Comparison of ENCODE assay signal across 28 cellular contexts in the genomic region with DNA sequence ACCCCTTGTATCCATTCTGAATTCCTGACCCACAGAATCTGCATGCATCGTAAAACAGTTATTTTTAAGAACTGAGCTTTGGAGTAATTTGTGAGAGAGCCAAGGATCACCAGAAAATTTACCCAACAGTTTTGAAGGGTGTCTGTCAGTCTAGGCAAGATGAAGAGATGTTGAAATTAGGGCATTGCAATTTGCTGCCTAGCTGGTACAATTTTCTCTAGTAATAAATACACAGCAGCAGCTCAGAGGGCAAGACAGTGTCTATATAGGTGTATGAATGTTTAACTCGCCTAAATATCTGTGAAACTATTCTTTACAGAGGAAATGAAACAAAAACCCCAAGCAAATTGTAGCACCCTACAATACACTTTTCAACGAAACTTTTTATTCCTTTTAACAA.
DNase-seq lines count a peak whose midpoint lies in the region; ATAC-seq and TF ChIP-seq lines count a peak whose summit lies in the region.
"Had no signal": no experiment of that assay in that cellular context is flagged by ENCODE, and none has a peak within 500 bp of the region (broad histone marks: within the 10 kb centered on the region; RNA-seq: fewer than 3 reads in every experiment).

No MANE protein-coding gene starts in this region.

- no peak overlapping the region for H3K4me3 Mint-ChIP-seq in mesothelial cell of epicardium
- no peak overlapping the region for H3K4me3 Mint-ChIP-seq in naive thymus-derived CD4-positive, alpha-beta T cell
- H3K4me3 Mint-ChIP-seq: B cell; CD8-positive, alpha-beta T cell; GM23338; H9 had no signal

- no peak overlapping the region for H3K27ac Mint-ChIP-seq in mesothelial cell of epicardium
- no peak overlapping the region for H3K27ac Mint-ChIP-seq in naive thymus-derived CD4-positive, alpha-beta T cell
- H3K27ac Mint-ChIP-seq: B cell; CD8-positive, alpha-beta T cell; GM23338; H9 had no signal

- DNase-seq in left lobe of liver (ENCODE audit: low spot score) (no peak), substantia nigra (lab: John Stamatoyannopoulos, UW) (no peak), NCI-H2107 treated with DMSO at 0.1 percent for 48 hours (lab: John Stamatoyannopoulos, UW; ENCODE audit: unreplicated experiment) (no peak), mesothelial cell of epicardium (ENCODE audit: low spot score in 2 of 2, unreplicated experiment in 2 of 2) (no peak), NCI-H2227 (lab: John Stamatoyannopoulos, UW; ENCODE audit: unreplicated experiment) (no peak)
- no peak for DNase-seq in naive thymus-derived CD4-positive, alpha-beta T cell
- DNase-seq: Caco-2; CD8-positive, alpha-beta T cell; DMS79; EL; GDM1; H9; Kasumi-1; NCI-H1092 treated with DMSO at 0.1 percent for 48 hours; NCI-H1436; NCI-H187; NCI-H2081 treated with DMSO at 0.1 percent for 48 hours; NCI-H2171 treated with DMSO at 0.1 percent for 48 hours; NCI-H524; NCI-H748 treated with DMSO at 0.1 percent for 48 hours; RPMI8226; SHP77 had no signal

- H3K9me3 Mint-ChIP-seq in mesothelial cell of epicardium, result no peaks in the 10 kb centered on the region
- H3K9me3 Mint-ChIP-seq in naive thymus-derived CD4-positive, alpha-beta T cell, result no peaks in the 10 kb centered on the region
- H3K9me3 Mint-ChIP-seq: CD8-positive, alpha-beta T cell; GM23338; H9 had no signal

- no peaks in the 10 kb centered on the region for H3K4me1 ChIP-seq in naive thymus-derived CD4-positive, alpha-beta T cell (ENCODE audit: control insufficient read depth in 2 of 2, insufficient read depth in 2 of 2, low read length in 2 of 2)

- POLR2A ChIA-PET in naive thymus-derived CD4-positive, alpha-beta T cell (lab: Charles Lee), result no interaction called here

- no peak overlapping the region for H3K4me3 ChIP-seq in naive thymus-derived CD4-positive, alpha-beta T cell (ENCODE audit: low read length)
- H3K4me3 ChIP-seq: GM23338, K562 had no signal

- CTCF ChIA-PET in naive thymus-derived CD4-positive, alpha-beta T cell (lab: Charles Lee), result no interaction called here

- ATAC-seq in GM19025 (IDR thresholded peaks at IDR 0.05; ENCODE audit: low read depth, unreplicated experiment) (peak; percentile 46), left lobe of liver (peak; percentile 70)
- no peak for ATAC-seq in naive thymus-derived CD4-positive, alpha-beta T cell
- ATAC-seq: CD8-positive, alpha-beta T cell; GM23338; K562 had no signal

- H3K4me1 Mint-ChIP-seq in mesothelial cell of epicardium, result no peaks in the 10 kb centered on the region
- H3K4me1 Mint-ChIP-seq in naive thymus-derived CD4-positive, alpha-beta T cell, result peaks cover 0 to under 1% (median 0%) of the 10 kb centered on the region in 7 donors
- H3K4me1 Mint-ChIP-seq: B cell had no signal

- H3K27ac ChIP-seq in cingulate gyrus (ENCODE audit: low read depth, low read length) (peak overlapping the region; percentile 82), substantia nigra (ENCODE audit: low read depth, low read length, poor library complexity, severe bottlenecking) (peak overlapping the region; percentile 82)
- no peak overlapping the region for H3K27ac ChIP-seq in naive thymus-derived CD4-positive, alpha-beta T cell (ENCODE audit: low read depth, low read length)
- H3K27ac ChIP-seq: C4-2B had no signal

- no peaks in the 10 kb centered on the region for H3K27me3 ChIP-seq in naive thymus-derived CD4-positive, alpha-beta T cell (ENCODE audit: control insufficient read depth in 2 of 2, insufficient read depth in 2 of 2, low read length in 2 of 2)

- no peaks in the 10 kb centered on the region for H3K9me3 ChIP-seq in naive thymus-derived CD4-positive, alpha-beta T cell (ENCODE audit: control insufficient read depth in 2 of 3, low read length in 3 of 3)
- H3K9me3 ChIP-seq: Caco-2 had no signal

- no peaks in the 10 kb centered on the region for H3K36me3 Mint-ChIP-seq in mesothelial cell of epicardium
- no peaks in the 10 kb centered on the region for H3K36me3 Mint-ChIP-seq in naive thymus-derived CD4-positive, alpha-beta T cell
- H3K36me3 Mint-ChIP-seq: CD8-positive, alpha-beta T cell had no signal

- no peak for TF ChIP-seq CTCF in mesothelial cell of epicardium (IDR thresholded peaks at IDR 0.05; ENCODE audit: unreplicated experiment)

- intact Hi-C loops in naive thymus-derived CD4-positive, alpha-beta T cell (cut with micrococcal nuclease), result no loop called here

- H3K27me3 Mint-ChIP-seq in mesothelial cell of epicardium (ENCODE audit: low read depth), result peaks cover 57% of the 10 kb centered on the region
- H3K27me3 Mint-ChIP-seq in naive thymus-derived CD4-positive, alpha-beta T cell, result peaks cover 0 to 11% (median 0%) of the 10 kb centered on the region in 5 donors
- H3K27me3 Mint-ChIP-seq: B cell had no signal

- no peaks in the 10 kb centered on the region for H3K36me3 ChIP-seq in naive thymus-derived CD4-positive, alpha-beta T cell (ENCODE audit: control insufficient read depth in 2 of 3, insufficient read depth in 3 of 3, low read length in 3 of 3)
